ENCODE assay signal across 32 cellular contexts in the genomic region with DNA sequence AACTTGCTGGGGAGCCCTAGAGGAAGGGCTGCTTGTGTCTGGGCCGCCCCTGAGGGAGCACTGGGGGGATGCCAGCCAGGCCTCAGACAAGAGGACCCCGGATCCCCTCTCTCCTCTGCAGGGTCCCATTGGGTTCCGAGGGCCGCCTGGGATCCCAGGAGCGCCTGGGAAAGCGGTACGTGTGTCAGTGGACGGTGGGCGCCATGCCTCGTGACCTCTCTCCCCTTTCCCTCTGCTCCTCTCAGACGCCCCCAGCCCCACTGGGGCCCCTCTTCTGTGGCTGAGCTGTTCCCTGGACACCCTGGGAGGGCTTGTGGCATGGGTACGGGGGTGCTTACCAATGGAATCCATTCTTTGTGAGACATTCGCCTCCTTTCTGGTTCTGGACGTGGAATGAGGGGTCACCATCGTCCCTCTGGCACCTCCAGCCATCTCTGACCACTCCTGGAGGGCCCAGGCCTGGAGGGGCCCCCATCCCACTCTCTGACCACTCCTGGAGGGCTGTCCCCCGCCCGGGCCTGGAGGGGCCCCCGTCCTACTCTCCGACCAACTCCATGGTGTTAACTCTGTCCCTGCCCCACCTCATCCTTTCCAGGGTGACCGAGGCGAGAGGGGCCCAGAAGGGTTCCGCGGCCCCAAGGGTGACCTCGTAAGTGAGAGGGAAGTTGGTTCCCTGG. TPM values are rescaled to one million over a fixed set of nuclear protein-coding genes. Genes with fewer than 3 reads are reported as not detected.
"Had no signal": no experiment of that assay in that cellular context is flagged by ENCODE, and none has a peak within 500 bp of the region (broad histone marks: within the 10 kb centered on the region; RNA-seq: fewer than 3 reads in every experiment).

No MANE protein-coding gene starts in this region.

- H3K27ac Mint-ChIP-seq: dendritic cell treated with granulocyte-macrophage colony-stimulating factor and Interleukin-4, amounts not matched to agents 40 ng/mL and 50 ng/mL, for 4 days; endodermal cell; mesothelial cell of epicardium; natural killer cell treated with Interleukin-12 subunit alpha and Interleukin-12 subunit beta and Interleukin-15 and Interleukin-18, amount 100 ng/mL, for 72 hours had no signal

- H3K27me3 ChIP-seq: colonic mucosa, heart left ventricle, hepatocyte, testis, tibial nerve, upper lobe of left lung had no signal

- H3K9me3 Mint-ChIP-seq: central memory CD8-positive, alpha-beta T cell; dendritic cell treated with granulocyte-macrophage colony-stimulating factor and Interleukin-4, amounts not matched to agents 40 ng/mL and 50 ng/mL, for 4 days; endodermal cell; mesothelial cell of epicardium; naive B cell; natural killer cell treated with Interleukin-12 subunit alpha and Interleukin-12 subunit beta and Interleukin-15 and Interleukin-18, amount 100 ng/mL, for 72 hours; neural crest cell had no signal

- H3K27ac ChIP-seq: colonic mucosa, epithelial cell of prostate, gastrocnemius medialis, hepatocyte, lower lobe of right lung, psoas muscle, testis, upper lobe of left lung had no signal

- H2AFZ ChIP-seq: hepatocyte had no signal

- H3K36me3 ChIP-seq: colonic mucosa, gastrocnemius medialis, heart left ventricle, lower lobe of right lung, upper lobe of left lung had no signal

- H3K4me1 ChIP-seq: psoas muscle, testis had no signal

- H3K4me3 Mint-ChIP-seq: central memory CD8-positive, alpha-beta T cell; dendritic cell treated with granulocyte-macrophage colony-stimulating factor and Interleukin-4, amounts not matched to agents 40 ng/mL and 50 ng/mL, for 4 days; endodermal cell; mesothelial cell of epicardium; natural killer cell treated with Interleukin-12 subunit alpha and Interleukin-12 subunit beta and Interleukin-15 and Interleukin-18, amount 100 ng/mL, for 72 hours; neural crest cell had no signal

- H3K9me3 ChIP-seq: colonic mucosa, gastrocnemius medialis, heart left ventricle, lower lobe of right lung, mucosa of descending colon, psoas muscle, testis, tibial nerve, upper lobe of left lung had no signal

- ATAC-seq: esophagus mucosa; gastrocnemius medialis; heart left ventricle; left colon; left ventricle myocardium superior; lower lobe of right lung; mucosa of descending colon; natural killer cell treated with Interleukin-12 subunit alpha and Interleukin-12 subunit beta and Interleukin-15 and Interleukin-18, amount 100 ng/mL, for 72 hours; psoas muscle; stimulated activated naive CD8-positive, alpha-beta T cell treated with anti-CD3 and anti-CD28 coated beads, Interleukin-15, Interleukin-2, amounts not matched to agents 100 U/mL and 50 U/mL, for 24 hours had no signal

- H3K79me2 ChIP-seq: hepatocyte had no signal

- H3K27me3 Mint-ChIP-seq: central memory CD8-positive, alpha-beta T cell; naive B cell; natural killer cell treated with Interleukin-12 subunit alpha and Interleukin-12 subunit beta and Interleukin-15 and Interleukin-18, amount 100 ng/mL, for 72 hours had no signal

- H3K4me2 ChIP-seq: hepatocyte, smooth muscle cell had no signal

- DNase-seq: colonic mucosa; effector CD8-positive, alpha-beta T cell; endodermal cell; foreskin fibroblast; gastrocnemius medialis; heart left ventricle; kidney glomerular epithelial cell; left colon; left ventricle myocardium superior; lower lobe of right lung; mucosa of descending colon; naive B cell; posterior cingulate gyrus; psoas muscle; stimulated activated CD4-positive, alpha-beta T cell treated with anti-CD3 and anti-CD28 coated beads, Interleukin-12 subunit alpha, Interleukin-12 subunit beta, amount 100 ng/mL, for 4 hours; stimulated activated CD4-positive, alpha-beta T cell treated with anti-CD3 and anti-CD28 coated beads, Interleukin-1b, Interleukin-23, amount 100 ng/mL, for 48 hours; stimulated activated CD4-positive, alpha-beta T cell treated with anti-CD3 and anti-CD28 coated beads, Interleukin-4, amount 100 ng/mL, for 1 hour; stimulated activated CD8-positive, alpha-beta memory T cell treated with anti-CD3 and anti-CD28 coated beads, Interleukin-4, amount 100 ng/mL, for 48 hours; stimulated activated naive CD8-positive, alpha-beta T cell treated with anti-CD3 and anti-CD28 coated beads, Interleukin-15, Interleukin-2, amounts not matched to agents 100 U/mL and 50 U/mL, for 24 hours; substantia nigra; testis had no signal

- H3K4me3 ChIP-seq: colonic mucosa, gastrocnemius medialis, heart left ventricle, hepatocyte, lower lobe of right lung, mucosa of descending colon, psoas muscle, smooth muscle cell, testis, tibial nerve, upper lobe of left lung had no signal

- H3K4me1 Mint-ChIP-seq: central memory CD8-positive, alpha-beta T cell had no signal

- H3K36me3 Mint-ChIP-seq: mesothelial cell of epicardium; naive B cell; natural killer cell treated with Interleukin-12 subunit alpha and Interleukin-12 subunit beta and Interleukin-15 and Interleukin-18, amount 100 ng/mL, for 72 hours had no signal

RNA-seq across cellular contexts. Expression of a gene that starts 9.9 kb away (rescaled TPM):
- total RNA-seq: natural killer cell treated with Interleukin-12 subunit alpha and Interleukin-12 subunit beta and Interleukin-15 and Interleukin-18, amount 100 ng/mL, for 72 hours had no signal
